ENCODE assay signal across 1 cellular context in genomic region chr20:33796907-33797544, GRCh38.
TF ChIP-seq lines count a peak whose summit lies in the region.

No MANE protein-coding gene starts in this region.

TF ChIP-seq in A549, 52 proteins besides CTCF, POLR2A, EP300 and RAD21:
- TF ChIP-seq CBX2 (IDR thresholded peaks at IDR 0.05; ENCODE audit: borderline replicate concordance, low read depth): no peak
- TF ChIP-seq KDM1A (IDR thresholded peaks at IDR 0.05; ENCODE audit: low read depth): no peak
- TF ChIP-seq FOSL2 (IDR thresholded peaks at IDR 0.05): no peak
- TF ChIP-seq FOSL2 (CRISPR knock-in tag; IDR thresholded peaks at IDR 0.05): 0 out of 2 replicates have a peak, but pooled peaks have one; percentile 4
- no peak for TF ChIP-seq ESRRA (IDR thresholded peaks at IDR 0.05; ENCODE audit: borderline replicate concordance, low read length)
- no peak for TF ChIP-seq JUNB (IDR thresholded peaks at IDR 0.05)
- TF ChIP-seq MAFK (IDR thresholded peaks at IDR 0.05; ENCODE audit: partially characterized antibody): no peak
